In genomic region chr3:143447491-143447890, GRCh38 we compare ENCODE assay signal across 38 cellular contexts.
"Had no signal": no experiment of that assay in that cellular context is flagged by ENCODE, and none has a peak within 500 bp of the region (broad histone marks: within the 10 kb centered on the region; RNA-seq: fewer than 3 reads in every experiment).

No MANE protein-coding gene starts in this region.

- FAIRE-seq: bronchial epithelial cell had no signal

- H3K27ac ChIP-seq: ascending aorta, cardiac muscle cell, WERI-Rb-1 had no signal

- DNase-seq: activated CD4-positive, alpha-beta memory T cell treated with anti-CD3 and anti-CD28 coated beads, Interleukin-2, amount 10 ng/mL, durations not matched to agents 7 days and 5 days; activated CD4-positive, alpha-beta T cell treated with anti-CD3 and anti-CD28 coated beads for 1 hour; activated CD4-positive, alpha-beta T cell treated with anti-CD3 and anti-CD28 coated beads for 36 hours; activated CD4-positive, alpha-beta T cell treated with anti-CD3 and anti-CD28 coated beads for 48 hours; activated CD4-positive, alpha-beta T cell treated with anti-CD3 and anti-CD28 coated beads, Interleukin-2, amount 10 ng/mL, durations not matched to agents 7 days and 5 days; activated CD4-positive, alpha-beta T cell treated with anti-CD3 and anti-CD28 coated beads, Interleukin-2, amount 50 U/mL, for 48 hours; activated CD4-positive, CD25-positive, alpha-beta regulatory T cell; activated CD8-positive, alpha-beta memory T cell treated with anti-CD3 and anti-CD28 coated beads for 24 hours; activated CD8-positive, alpha-beta memory T cell treated with anti-CD3 and anti-CD28 coated beads, Interleukin-2, amount 10 ng/mL, durations not matched to agents 7 days and 5 days; activated CD8-positive, alpha-beta memory T cell treated with anti-CD3 and anti-CD28 coated beads, Interleukin-2, amount 50 U/mL, for 48 hours; activated effector memory CD4-positive, alpha-beta T cell treated with Interleukin-2 at 50 U/mL for 16 hours; activated gamma-delta T cell; activated naive CD4-positive, alpha-beta T cell treated with anti-CD3 and anti-CD28 coated beads, Interleukin-2, amount 10 ng/mL, durations not matched to agents 7 days and 5 days; activated naive CD4-positive, alpha-beta T cell treated with Interleukin-2 at 50 U/mL for 16 hours; activated naive CD8-positive, alpha-beta T cell treated with anti-CD3 and anti-CD28 coated beads, Interleukin-2, amount 10 ng/mL, durations not matched to agents 7 days and 5 days; activated naive CD8-positive, alpha-beta T cell treated with anti-CD3 and anti-CD28 coated beads, Interleukin-2, amount 50 U/mL, for 24 hours; activated T-cell treated with anti-CD3 and anti-CD28 coated beads, Interleukin-2, amount 50 U/mL, for 24 hours; activated T-cell treated with anti-CD3 and anti-CD28 coated beads, Interleukin-2, amount 50 U/mL, for 48 hours; amygdala; anterior cingulate cortex; caudate nucleus; cerebellar nuclear complex; T-helper 1 cell; T-helper 2 cell; T-helper 9 cell; WERI-Rb-1 had no signal

- H3K36me3 Mint-ChIP-seq: activated CD8-positive, alpha-beta memory T cell treated with anti-CD3 and anti-CD28 coated beads, Interleukin-2, amount 10 ng/mL, durations not matched to agents 7 days and 5 days; activated naive CD8-positive, alpha-beta T cell treated with anti-CD3 and anti-CD28 coated beads, Interleukin-2, amount 10 ng/mL, durations not matched to agents 7 days and 5 days; brain; WTC11 had no signal

- H3K27me3 Mint-ChIP-seq: activated CD4-positive, alpha-beta memory T cell treated with anti-CD3 and anti-CD28 coated beads, Interleukin-2, amount 10 ng/mL, durations not matched to agents 7 days and 5 days; activated CD4-positive, alpha-beta T cell treated with anti-CD3 and anti-CD28 coated beads for 36 hours; activated CD4-positive, alpha-beta T cell treated with anti-CD3 and anti-CD28 coated beads, Interleukin-2, amount 10 ng/mL, durations not matched to agents 7 days and 5 days; activated naive CD4-positive, alpha-beta T cell treated with anti-CD3 and anti-CD28 coated beads, Interleukin-2, amount 10 ng/mL, durations not matched to agents 7 days and 5 days; activated naive CD4-positive, alpha-beta T cell treated with anti-CD3 and anti-CD28 coated beads, Interleukin-2, amount 50 U/mL, for 24 hours; activated naive CD8-positive, alpha-beta T cell; activated naive CD8-positive, alpha-beta T cell treated with anti-CD3 and anti-CD28 coated beads, Interleukin-2, amount 10 ng/mL, durations not matched to agents 7 days and 5 days; activated naive CD8-positive, alpha-beta T cell treated with anti-CD3 and anti-CD28 coated beads, Interleukin-2, amount 50 U/mL, for 24 hours; activated T-cell treated with anti-CD3 and anti-CD28 coated beads, Interleukin-2, amount 50 U/mL, for 24 hours; brain; central memory CD8-positive, alpha-beta T cell had no signal

- ATAC-seq: activated CD4-positive, alpha-beta T cell treated with anti-CD3 and anti-CD28 coated beads for 36 hours; activated CD4-positive, CD25-positive, alpha-beta regulatory T cell treated with anti-CD3 and anti-CD28 coated beads, Interleukin-2, amount 50 U/mL, for 24 hours; activated CD8-positive, alpha-beta memory T cell treated with anti-CD3 and anti-CD28 coated beads, Interleukin-2, amount 10 ng/mL, durations not matched to agents 7 days and 5 days; activated naive CD8-positive, alpha-beta T cell treated with anti-CD3 and anti-CD28 coated beads, Interleukin-2, amount 50 U/mL, for 24 hours; WTC11 had no signal

- H3K4me3 Mint-ChIP-seq: activated CD4-positive, alpha-beta memory T cell treated with anti-CD3 and anti-CD28 coated beads, Interleukin-2, amount 10 ng/mL, durations not matched to agents 7 days and 5 days; activated CD4-positive, alpha-beta T cell treated with anti-CD3 and anti-CD28 coated beads for 36 hours; activated CD4-positive, alpha-beta T cell treated with anti-CD3 and anti-CD28 coated beads, Interleukin-2, amount 10 ng/mL, durations not matched to agents 7 days and 5 days; activated CD8-positive, alpha-beta memory T cell treated with anti-CD3 and anti-CD28 coated beads, Interleukin-2, amount 10 ng/mL, durations not matched to agents 7 days and 5 days; activated naive CD4-positive, alpha-beta T cell treated with anti-CD3 and anti-CD28 coated beads, Interleukin-2, amount 10 ng/mL, durations not matched to agents 7 days and 5 days; activated naive CD4-positive, alpha-beta T cell treated with anti-CD3 and anti-CD28 coated beads, Interleukin-2, amount 50 U/mL, for 24 hours; activated naive CD8-positive, alpha-beta T cell; activated naive CD8-positive, alpha-beta T cell treated with anti-CD3 and anti-CD28 coated beads, Interleukin-2, amount 10 ng/mL, durations not matched to agents 7 days and 5 days; activated naive CD8-positive, alpha-beta T cell treated with anti-CD3 and anti-CD28 coated beads, Interleukin-2, amount 50 U/mL, for 24 hours; activated T-cell treated with anti-CD3 and anti-CD28 coated beads, Interleukin-2, amount 50 U/mL, for 24 hours; brain; central memory CD8-positive, alpha-beta T cell; T-helper 1 cell treated with Interleukin-12 subunit alpha and Interleukin-12 subunit beta and Interleukin-4 antibody, amounts not matched to agents 30 μg/mL and 1 μg/mL, for 36 hours; T-helper 2 cell treated with Interferon-gamma antibody and Interleukin-4, amounts not matched to agents 5 μg/mL and 100 μg/mL, for 36 hours; WTC11 had no signal

- H3K27me3 ChIP-seq: ascending aorta, cardiac muscle cell had no signal

- H3K4me3 ChIP-seq: ascending aorta, cardiac muscle cell had no signal

- H3K9me3 ChIP-seq: ascending aorta had no signal

- H3K36me3 ChIP-seq: ascending aorta, cardiac muscle cell, WERI-Rb-1 had no signal

- H3K9me3 Mint-ChIP-seq: activated CD4-positive, alpha-beta memory T cell treated with anti-CD3 and anti-CD28 coated beads, Interleukin-2, amount 10 ng/mL, durations not matched to agents 7 days and 5 days; activated naive CD4-positive, alpha-beta T cell treated with anti-CD3 and anti-CD28 coated beads, Interleukin-2, amount 10 ng/mL, durations not matched to agents 7 days and 5 days; activated naive CD4-positive, alpha-beta T cell treated with anti-CD3 and anti-CD28 coated beads, Interleukin-2, amount 50 U/mL, for 24 hours; activated naive CD8-positive, alpha-beta T cell treated with anti-CD3 and anti-CD28 coated beads, Interleukin-2, amount 10 ng/mL, durations not matched to agents 7 days and 5 days; activated T-cell treated with anti-CD3 and anti-CD28 coated beads, Interleukin-2, amount 50 U/mL, for 24 hours; activated T-helper 2 cell treated with anti-CD3 and anti-CD28 coated beads, Interferon-gamma antibody, Interleukin-2, Interleukin-4, amounts not matched to agents 10 μg/mL and 5 μg/mL and 100 μg/mL, durations not matched to agents 14 hours and 24 hours and 36 hours; brain; central memory CD8-positive, alpha-beta T cell; T-helper 1 cell treated with Interleukin-12 subunit alpha and Interleukin-12 subunit beta and Interleukin-4 antibody, amounts not matched to agents 30 μg/mL and 1 μg/mL, for 36 hours; T-helper 2 cell treated with Interferon-gamma antibody and Interleukin-4, amounts not matched to agents 5 μg/mL and 100 μg/mL, for 36 hours had no signal

- H3K27ac Mint-ChIP-seq: activated CD4-positive, alpha-beta memory T cell treated with anti-CD3 and anti-CD28 coated beads, Interleukin-2, amount 10 ng/mL, durations not matched to agents 7 days and 5 days; activated CD4-positive, alpha-beta T cell treated with anti-CD3 and anti-CD28 coated beads for 36 hours; activated CD4-positive, alpha-beta T cell treated with anti-CD3 and anti-CD28 coated beads, Interleukin-2, amount 10 ng/mL, durations not matched to agents 7 days and 5 days; activated CD8-positive, alpha-beta memory T cell treated with anti-CD3 and anti-CD28 coated beads, Interleukin-2, amount 10 ng/mL, durations not matched to agents 7 days and 5 days; activated naive CD4-positive, alpha-beta T cell treated with anti-CD3 and anti-CD28 coated beads, Interleukin-2, amount 10 ng/mL, durations not matched to agents 7 days and 5 days; activated naive CD4-positive, alpha-beta T cell treated with anti-CD3 and anti-CD28 coated beads, Interleukin-2, amount 50 U/mL, for 24 hours; activated naive CD8-positive, alpha-beta T cell; activated naive CD8-positive, alpha-beta T cell treated with anti-CD3 and anti-CD28 coated beads, Interleukin-2, amount 10 ng/mL, durations not matched to agents 7 days and 5 days; activated naive CD8-positive, alpha-beta T cell treated with anti-CD3 and anti-CD28 coated beads, Interleukin-2, amount 50 U/mL, for 24 hours; activated T-cell treated with anti-CD3 and anti-CD28 coated beads, Interleukin-2, amount 50 U/mL, for 24 hours; activated T-helper 2 cell treated with anti-CD3 and anti-CD28 coated beads, Interferon-gamma antibody, Interleukin-2, Interleukin-4, amounts not matched to agents 10 μg/mL and 5 μg/mL and 100 μg/mL, durations not matched to agents 14 hours and 24 hours and 36 hours; brain; T-helper 1 cell treated with Interleukin-12 subunit alpha and Interleukin-12 subunit beta and Interleukin-4 antibody, amounts not matched to agents 30 μg/mL and 1 μg/mL, for 36 hours; T-helper 2 cell treated with Interferon-gamma antibody and Interleukin-4, amounts not matched to agents 5 μg/mL and 100 μg/mL, for 36 hours; WTC11 had no signal
